1 cellular context compared by ENCODE assay signal in genomic region chr4:174314770-174315169, GRCh38.
A peak's percentile ranks its signal among the peaks of the same experiment; 100 is the strongest.
TF ChIP-seq lines count a peak whose summit lies in the region.

No MANE protein-coding gene starts in this region.

TF ChIP-seq in K562, 482 proteins besides CTCF, POLR2A, EP300 and RAD21 (continued from another document and continues in another):
- TF ChIP-seq ZNF592 (IDR thresholded peaks at IDR 0.05) (peak; percentile 49; the same call in 1 of the 2 replicates), JUND (IDR thresholded peaks at IDR 0.05; ENCODE audit: borderline replicate concordance, low read depth, low read length) (peak; percentile 78), JUND (tag; IDR thresholded peaks at IDR 0.05; ENCODE audit: borderline replicate concordance, low read depth, low read length) (peak; percentile 55; the same call in 1 of the 3 replicates), CBX3 (IDR thresholded peaks at IDR 0.05; ENCODE audit: borderline replicate concordance in 1 of 2, low read length in 2 of 2) (0 out of 3 replicates have a peak, but pooled peaks of 1 of the 2 experiments have one; percentile 46), ARID1B (IDR thresholded peaks at IDR 0.05) (0 out of 2 replicates have a peak, but pooled peaks have one; percentile 36), L3MBTL2 (IDR thresholded peaks at IDR 0.05) (peak; percentile 53), CHAMP1 (IDR thresholded peaks at IDR 0.05) (peak; percentile 44; the same call in 1 of the 2 replicates), CC2D1A (IDR thresholded peaks at IDR 0.05) (peak; percentile 49; the same call in 1 of the 2 replicates), MYC (IDR thresholded peaks at IDR 0.05; ENCODE audit: low read depth, low read length) (peak; percentile 54), MYC (CRISPR knock-in tag; IDR thresholded peaks at IDR 0.05; ENCODE audit: borderline replicate concordance, low read depth) (no peak), SMARCE1 (IDR thresholded peaks at IDR 0.05) (peak; percentile 28; the same call in 1 of the 2 replicates), CREB3L1 (IDR thresholded peaks at IDR 0.05; ENCODE audit: borderline replicate concordance, low read depth) (no peak), ASH1L (IDR thresholded peaks at IDR 0.05; ENCODE audit: borderline replicate concordance, low read depth, partially characterized antibody) (no peak), YY1 (IDR thresholded peaks at IDR 0.05; ENCODE audit: borderline replicate concordance in 1 of 3, control insufficient read depth in 1 of 3, extremely low read depth in 1 of 3, insufficient read depth in 3 of 3, insufficient read length in 1 of 3, insufficient replicate concordance in 2 of 3, low read depth in 1 of 3, low read length in 2 of 3) (peak in 1 of 3 experiments; percentile 57), TOE1 (IDR thresholded peaks at IDR 0.05; ENCODE audit: borderline replicate concordance) (0 out of 2 replicates have a peak, but pooled peaks have one; percentile 29), TOE1 (CRISPR knock-in tag; IDR thresholded peaks at IDR 0.05; ENCODE audit: borderline replicate concordance, low read depth) (no peak), C11orf30 (IDR thresholded peaks at IDR 0.05; ENCODE audit: low read depth) (peak; percentile 89), MGA (IDR thresholded peaks at IDR 0.05) (peak; percentile 47), BRD9 (IDR thresholded peaks at IDR 0.05; ENCODE audit: low read depth, partially characterized antibody) (peak; percentile 86), ZNF354B (CRISPR knock-in tag; IDR thresholded peaks at IDR 0.05) (no peak), MAFG (tag; conservative IDR thresholded peaks at IDR 0.05) (peak; percentile 68), KLF13 (tag; IDR thresholded peaks at IDR 0.05; ENCODE audit: borderline replicate concordance, low read depth) (no peak), MNT (conservative IDR thresholded peaks at IDR 0.05) (peak; percentile 33 to 65; a peak in 2 of 4 replicates), NFE2 (IDR thresholded peaks at IDR 0.05; ENCODE audit: low read depth) (peak; percentile 79), FOSL1 (tag; conservative IDR thresholded peaks at IDR 0.05) (peak; percentile 86), PREB (CRISPR knock-in tag; IDR thresholded peaks at IDR 0.05) (no peak), MAFF (IDR thresholded peaks at IDR 0.05; ENCODE audit: low read length) (peak; percentile 56; the same call in 1 of the 2 replicates), ZNF316 (IDR thresholded peaks at IDR 0.05) (peak; percentile 94), HMBOX1 (IDR thresholded peaks at IDR 0.05) (peak; percentile 70), MAFK (IDR thresholded peaks at IDR 0.05; ENCODE audit: low read length) (peak; percentile 67; the same call in 1 of the 2 replicates), PYGO2 (tag; IDR thresholded peaks at IDR 0.05) (no peak)
